ENCODE assay signal across 8 cellular contexts in genomic region chr12:109308534-109309440, GRCh38. TPM values are rescaled to one million over a fixed set of nuclear protein-coding genes. Genes with fewer than 3 reads are reported as not detected.
A peak's percentile ranks its signal among the peaks of the same experiment; 100 is the strongest.
DNase-seq lines count a peak whose midpoint lies in the region; ATAC-seq lines count a peak whose summit lies in the region.

FOXN4 (minus strand) TSS chr12:109309284; CDS start chr12:109308321, 963 bp downstream.

- DNase-seq in stimulated activated naive CD8-positive, alpha-beta T cell treated with anti-CD3 and anti-CD28 coated beads, Interleukin-15, Interleukin-2, amounts not matched to agents 100 U/mL and 50 U/mL, for 24 hours = no peak
- DNase-seq in mesenchymal stem cell (no peak), COR-L47 (lab: John Stamatoyannopoulos, UW) (no peak)
- DNase-seq in NK-92 treated with Interleukin-12 subunit alpha and Interleukin-12 subunit beta, amount 100 ng/mL, for 24 hours (lab: John Stamatoyannopoulos, UW) = no peak
- no peak for DNase-seq in activated naive CD4-positive, alpha-beta T cell treated with Interleukin-2 at 50 U/mL for 16 hours

- H3K27ac Mint-ChIP-seq in stimulated activated naive CD8-positive, alpha-beta T cell treated with anti-CD3 and anti-CD28 coated beads, Interleukin-15, Interleukin-2, amounts not matched to agents 100 ng/mL and 50 ng/mL, for 24 hours = peak within 1 kb of the TSS; percentile 76
- no peak within 1 kb of the TSS for H3K27ac Mint-ChIP-seq in activated naive CD8-positive, alpha-beta T cell

- no peak within 1 kb of the TSS for H2AK5ac ChIP-seq in mesenchymal stem cell (ENCODE audit: low read length, severe bottlenecking)

- no peak for ATAC-seq in stimulated activated naive CD8-positive, alpha-beta T cell treated with anti-CD3 and anti-CD28 coated beads, Interleukin-15, Interleukin-2, amounts not matched to agents 100 U/mL and 50 U/mL, for 24 hours
- no peak for ATAC-seq in GM21737 (IDR thresholded peaks at IDR 0.05; ENCODE audit: unreplicated experiment)

- no peaks in the 10 kb centered on the region for H3K36me3 ChIP-seq in mesenchymal stem cell (ENCODE audit: control insufficient read depth in 1 of 2, insufficient read depth in 2 of 2, low read depth in 1 of 2, low read length in 2 of 2)

- WGBS in mesenchymal stem cell = 12% methylated on average over 33 of the region's 47 CpGs

- peaks cover 16% of the 10 kb centered on the region for H3K4me1 ChIP-seq in mesenchymal stem cell (ENCODE audit: control insufficient read depth, insufficient read depth, low read depth, low read length)

- H3K27me3 ChIP-seq in mesenchymal stem cell (ENCODE audit: control insufficient read depth in 1 of 2, insufficient read depth in 1 of 2, low read length in 2 of 2) = peaks cover 86 to 89% of the 10 kb centered on the region in 2 experiments

- H4K8ac ChIP-seq in mesenchymal stem cell (ENCODE audit: low read length) = no peak within 1 kb of the TSS

- no peak within 1 kb of the TSS for H3K18ac ChIP-seq in mesenchymal stem cell (ENCODE audit: low read depth in 1 of 2, low read length in 2 of 2)

- no peak within 1 kb of the TSS for H2BK5ac ChIP-seq in mesenchymal stem cell (ENCODE audit: low read depth, low read length, poor library complexity, severe bottlenecking)

- H3K14ac ChIP-seq in mesenchymal stem cell (ENCODE audit: low read length in 2 of 2) = no peak within 1 kb of the TSS

- H3K9me3 Mint-ChIP-seq in stimulated activated naive CD8-positive, alpha-beta T cell treated with anti-CD3 and anti-CD28 coated beads, Interleukin-15, Interleukin-2, amounts not matched to agents 100 ng/mL and 50 ng/mL, for 24 hours = no peaks in the 10 kb centered on the region
- no peaks in the 10 kb centered on the region for H3K9me3 Mint-ChIP-seq in activated naive CD8-positive, alpha-beta T cell (ENCODE audit: low read depth)

- no peaks in the 10 kb centered on the region for H3K9me3 ChIP-seq in mesenchymal stem cell (ENCODE audit: control insufficient read depth, low read length)

- H3K36me3 Mint-ChIP-seq in stimulated activated naive CD8-positive, alpha-beta T cell treated with anti-CD3 and anti-CD28 coated beads, Interleukin-15, Interleukin-2, amounts not matched to agents 100 ng/mL and 50 ng/mL, for 24 hours (ENCODE audit: low read depth) = no peaks in the 10 kb centered on the region
- no peaks in the 10 kb centered on the region for H3K36me3 Mint-ChIP-seq in activated naive CD8-positive, alpha-beta T cell

- no peak within 1 kb of the TSS for H3K23ac ChIP-seq in mesenchymal stem cell (ENCODE audit: low read length in 2 of 2)

- peaks cover 12% of the 10 kb centered on the region for H3K4me1 Mint-ChIP-seq in stimulated activated naive CD8-positive, alpha-beta T cell treated with anti-CD3 and anti-CD28 coated beads, Interleukin-15, Interleukin-2, amounts not matched to agents 100 ng/mL and 50 ng/mL, for 24 hours (ENCODE audit: low read depth)
- H3K4me1 Mint-ChIP-seq in activated naive CD8-positive, alpha-beta T cell (ENCODE audit: low read depth) = peaks cover 11% of the 10 kb centered on the region

- H3K27me3 Mint-ChIP-seq in stimulated activated naive CD8-positive, alpha-beta T cell treated with anti-CD3 and anti-CD28 coated beads, Interleukin-15, Interleukin-2, amounts not matched to agents 100 ng/mL and 50 ng/mL, for 24 hours = peaks cover 66% of the 10 kb centered on the region
- H3K27me3 Mint-ChIP-seq in activated naive CD8-positive, alpha-beta T cell = peaks cover 36% of the 10 kb centered on the region

- no peak within 1 kb of the TSS for H2BK12ac ChIP-seq in mesenchymal stem cell (ENCODE audit: low read length in 2 of 2)

- peak within 1 kb of the TSS; percentile 77 for H3K4me2 ChIP-seq in mesenchymal stem cell (ENCODE audit: low read length, poor library complexity, severe bottlenecking)

- H3K4ac ChIP-seq in mesenchymal stem cell (ENCODE audit: low read depth in 1 of 2, low read length in 2 of 2) = no peak within 1 kb of the TSS

- H3K9ac ChIP-seq in mesenchymal stem cell (ENCODE audit: low read length) = no peak within 1 kb of the TSS

- H2BK120ac ChIP-seq in mesenchymal stem cell (ENCODE audit: low read depth, low read length) = no peak within 1 kb of the TSS

- H3K27ac ChIP-seq in mesenchymal stem cell (ENCODE audit: low read length, poor library complexity, severe bottlenecking) = no peak within 1 kb of the TSS

- no peak within 1 kb of the TSS for H2BK15ac ChIP-seq in mesenchymal stem cell (ENCODE audit: low read depth, poor library complexity, severe bottlenecking)

- peak within 1 kb of the TSS; percentile 23 for H2AFZ ChIP-seq in mesenchymal stem cell (ENCODE audit: low read depth, low read length)

- H4K91ac ChIP-seq in mesenchymal stem cell (ENCODE audit: low read length) = no peak within 1 kb of the TSS

- H3K79me1 ChIP-seq in mesenchymal stem cell (replicated peaks; ENCODE audit: low read length, poor library complexity, severe bottlenecking) = no peaks in the 10 kb centered on the region

- H3K4me3 ChIP-seq in mesenchymal stem cell (ENCODE audit: insufficient read depth in 1 of 2, low read depth in 1 of 2, low read length in 2 of 2) = peak within 1 kb of the TSS; percentile 39 to 73

- peak within 1 kb of the TSS; percentile 84 for H3K4me3 Mint-ChIP-seq in stimulated activated naive CD8-positive, alpha-beta T cell treated with anti-CD3 and anti-CD28 coated beads, Interleukin-15, Interleukin-2, amounts not matched to agents 100 ng/mL and 50 ng/mL, for 24 hours
- peak within 1 kb of the TSS; percentile 89 for H3K4me3 Mint-ChIP-seq in activated naive CD8-positive, alpha-beta T cell

RNA-seq across cellular contexts. Expression of gene FOXN4, which starts in this region (rescaled TPM):
- polyA plus RNA-seq in mesenchymal stem cell (2013, experiment 1 of 2) = not detected
- polyA plus RNA-seq in mesenchymal stem cell (2013, experiment 2 of 2) = not detected
